1 cellular context compared by ENCODE assay signal in the genomic region with DNA sequence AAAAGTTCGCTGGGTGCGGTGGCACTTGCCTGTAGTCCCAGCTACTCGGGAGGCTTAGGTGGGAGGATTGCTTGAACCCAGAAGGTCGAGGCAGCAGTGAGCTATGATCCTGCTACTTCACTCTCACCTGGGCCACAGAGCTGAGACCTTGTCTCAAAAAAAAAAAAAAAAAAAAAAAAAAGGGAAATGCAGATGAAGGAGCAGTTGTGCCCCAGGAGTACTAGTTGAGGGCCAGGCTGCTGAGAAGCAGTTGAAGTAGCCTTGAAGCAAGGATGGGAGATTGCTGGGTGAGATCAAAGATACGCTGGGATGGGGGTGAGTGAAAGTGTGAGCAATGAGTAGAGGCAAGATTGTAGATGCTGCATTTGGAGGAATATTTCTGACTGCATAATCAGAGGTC.
TF ChIP-seq lines count a peak whose summit lies in the region.

No MANE protein-coding gene starts in this region.

TF ChIP-seq in IMR-90, 13 proteins besides CTCF, POLR2A, EP300 and RAD21:
- TF ChIP-seq, protein P1, sequence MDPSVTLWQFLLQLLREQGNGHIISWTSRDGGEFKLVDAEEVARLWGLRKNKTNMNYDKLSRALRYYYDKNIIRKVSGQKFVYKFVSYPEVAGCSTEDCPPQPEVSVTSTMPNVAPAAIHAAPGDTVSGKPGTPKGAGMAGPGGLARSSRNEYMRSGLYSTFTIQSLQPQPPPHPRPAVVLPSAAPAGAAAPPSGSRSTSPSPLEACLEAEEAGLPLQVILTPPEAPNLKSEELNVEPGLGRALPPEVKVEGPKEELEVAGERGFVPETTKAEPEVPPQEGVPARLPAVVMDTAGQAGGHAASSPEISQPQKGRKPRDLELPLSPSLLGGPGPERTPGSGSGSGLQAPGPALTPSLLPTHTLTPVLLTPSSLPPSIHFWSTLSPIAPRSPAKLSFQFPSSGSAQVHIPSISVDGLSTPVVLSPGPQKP (IDR thresholded peaks at IDR 0.05; ENCODE audit: borderline replicate concordance, low read depth, low read length) = no peak
- TF ChIP-seq MXI1 (IDR thresholded peaks at IDR 0.05; ENCODE audit: borderline replicate concordance, low read depth, low read length) (no peak), RCOR1 (IDR thresholded peaks at IDR 0.05; ENCODE audit: insufficient replicate concordance, low read length) (no peak), SMC3 (IDR thresholded peaks at IDR 0.05; ENCODE audit: low read depth, low read length) (no peak), MAZ (IDR thresholded peaks at IDR 0.05; ENCODE audit: borderline replicate concordance, low read depth, low read length) (no peak), BHLHE40 (IDR thresholded peaks at IDR 0.05; ENCODE audit: low read depth, low read length) (no peak), NFE2L2 (IDR thresholded peaks at IDR 0.05; ENCODE audit: low read depth, low read length) (no peak), CHD1 (IDR thresholded peaks at IDR 0.05; ENCODE audit: low read depth, low read length) (no peak), MAFK (IDR thresholded peaks at IDR 0.05; ENCODE audit: low read depth, low read length) (no peak), FOS (IDR thresholded peaks at IDR 0.05; ENCODE audit: low read depth, low read length) (no peak), RFX5 (IDR thresholded peaks at IDR 0.05; ENCODE audit: low read depth, low read length) (no peak), CEBPB (IDR thresholded peaks at IDR 0.05; ENCODE audit: low read depth, low read length) (no peak)
- TF ChIP-seq, protein P2, sequence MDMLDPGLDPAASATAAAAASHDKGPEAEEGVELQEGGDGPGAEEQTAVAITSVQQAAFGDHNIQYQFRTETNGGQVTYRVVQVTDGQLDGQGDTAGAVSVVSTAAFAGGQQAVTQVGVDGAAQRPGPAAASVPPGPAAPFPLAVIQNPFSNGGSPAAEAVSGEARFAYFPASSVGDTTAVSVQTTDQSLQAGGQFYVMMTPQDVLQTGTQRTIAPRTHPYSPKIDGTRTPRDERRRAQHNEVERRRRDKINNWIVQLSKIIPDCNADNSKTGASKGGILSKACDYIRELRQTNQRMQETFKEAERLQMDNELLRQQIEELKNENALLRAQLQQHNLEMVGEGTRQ (IDR thresholded peaks at IDR 0.05; ENCODE audit: low read depth, low read length) = no peak
